ENCODE assay signal across 8 cellular contexts in genomic region chr19:46975918-46976782, GRCh38. TPM values are rescaled to one million over a fixed set of nuclear protein-coding genes. Genes with fewer than 3 reads are reported as not detected.
A peak's percentile ranks its signal among the peaks of the same experiment; 100 is the strongest.
DNase-seq lines count a peak whose midpoint lies in the region; ATAC-seq and TF ChIP-seq lines count a peak whose summit lies in the region.

No MANE protein-coding gene starts in this region.

- DNase-seq in brain microvascular endothelial cell (peak; percentile 92), hypothalamus (lab: John Stamatoyannopoulos, UW) (peak in 48 of 51 donors; percentile 24 to 92 (median 76)), retinal pigment epithelial cell (ENCODE audit: low read depth) (peak; percentile 100), NCI-H2227 treated with DMSO at 0.1 percent for 48 hours (lab: John Stamatoyannopoulos, UW) (no peak), T-helper 17 cell (no peak)
- DNase-seq in activated T-helper 1 cell treated with anti-CD3 and anti-CD28 coated beads, Interleukin-12 subunit alpha, Interleukin-12 subunit beta, Interleukin-2, Interleukin-4 antibody, amounts not matched to agents 30 ng/mL and 10 ng/mL and 1 ng/mL, durations not matched to agents 14 hours and 24 hours and 36 hours (ENCODE audit: low spot score) = no peak

- no peak overlapping the region for H3K4me3 ChIP-seq in HUES48 (ENCODE audit: low read depth, low read length)
- H3K4me3 ChIP-seq in brain microvascular endothelial cell (ENCODE audit: low read depth, low read length) = no peak overlapping the region
- H3K4me3 ChIP-seq in retinal pigment epithelial cell (ENCODE audit: low read length) = peak overlapping the region; percentile 9

- peak overlapping the region; percentile 83 for H3K27ac ChIP-seq in HUES48 (ENCODE audit: low read depth, low read length)
- H3K27ac ChIP-seq in brain microvascular endothelial cell = peak overlapping the region; percentile 98

- in situ Hi-C loops in brain microvascular endothelial cell (cut with HindIII; ENCODE audit: low pct_ligation_motif_present, low sequenced_read_pairs) = no loop called here

- 0 out of 2 replicates have a peak overlapping the region, but pooled peaks have one; percentile 4 for H3K9ac ChIP-seq in HUES48 (ENCODE audit: low read depth, low read length)

- no peaks in the 10 kb centered on the region for H3K27me3 Mint-ChIP-seq in activated T-helper 1 cell treated with anti-CD3 and anti-CD28 coated beads, Interleukin-12 subunit alpha, Interleukin-12 subunit beta, Interleukin-2, Interleukin-4 antibody, amounts not matched to agents 30 ng/mL and 10 ng/mL and 1 ng/mL, durations not matched to agents 14 hours and 24 hours and 36 hours (ENCODE audit: insufficient read depth)
- no peaks in the 10 kb centered on the region for H3K27me3 Mint-ChIP-seq in T-helper 17 cell

- TF ChIP-seq CTCF in brain microvascular endothelial cell (IDR thresholded peaks at IDR 0.05; ENCODE audit: low read depth, low read length, missing control alignments) = no peak
- TF ChIP-seq CTCF in retinal pigment epithelial cell (conservative IDR thresholded peaks at IDR 0.05; ENCODE audit: low read depth, low read length) = no peak

- no peaks in the 10 kb centered on the region for H3K9me3 Mint-ChIP-seq in activated T-helper 1 cell treated with anti-CD3 and anti-CD28 coated beads, Interleukin-12 subunit alpha, Interleukin-12 subunit beta, Interleukin-2, Interleukin-4 antibody, amounts not matched to agents 30 ng/mL and 10 ng/mL and 1 ng/mL, durations not matched to agents 14 hours and 24 hours and 36 hours

- no peak overlapping the region for H3K4me3 Mint-ChIP-seq in activated T-helper 1 cell treated with anti-CD3 and anti-CD28 coated beads, Interleukin-12 subunit alpha, Interleukin-12 subunit beta, Interleukin-2, Interleukin-4 antibody, amounts not matched to agents 30 ng/mL and 10 ng/mL and 1 ng/mL, durations not matched to agents 14 hours and 24 hours and 36 hours
- H3K4me3 Mint-ChIP-seq in T-helper 17 cell = no peak overlapping the region

- H3K27ac Mint-ChIP-seq in activated T-helper 1 cell treated with anti-CD3 and anti-CD28 coated beads, Interleukin-12 subunit alpha, Interleukin-12 subunit beta, Interleukin-2, Interleukin-4 antibody, amounts not matched to agents 30 ng/mL and 10 ng/mL and 1 ng/mL, durations not matched to agents 14 hours and 24 hours and 36 hours = no peak overlapping the region
- no peak overlapping the region for H3K27ac Mint-ChIP-seq in T-helper 17 cell

- peaks cover 29% of the 10 kb centered on the region for H3K4me1 ChIP-seq in HUES48 (ENCODE audit: control insufficient read depth, insufficient read depth, low read length)

- H3K9me3 ChIP-seq in HUES48 (ENCODE audit: control insufficient read depth, insufficient read depth, low read length) (no peaks in the 10 kb centered on the region), T-helper 17 cell (ENCODE audit: control insufficient read depth, low read length, poor library complexity, severe bottlenecking) (no peaks in the 10 kb centered on the region)

- H3K27me3 ChIP-seq in HUES48 (ENCODE audit: control insufficient read depth, insufficient read depth, low read length) (no peaks in the 10 kb centered on the region), brain microvascular endothelial cell (replicated peaks) (no peaks in the 10 kb centered on the region)

- peaks cover 3% of the 10 kb centered on the region for H3K36me3 Mint-ChIP-seq in activated T-helper 1 cell treated with anti-CD3 and anti-CD28 coated beads, Interleukin-12 subunit alpha, Interleukin-12 subunit beta, Interleukin-2, Interleukin-4 antibody, amounts not matched to agents 30 ng/mL and 10 ng/mL and 1 ng/mL, durations not matched to agents 14 hours and 24 hours and 36 hours (ENCODE audit: low read depth)
- no peaks in the 10 kb centered on the region for H3K36me3 Mint-ChIP-seq in T-helper 17 cell (ENCODE audit: low read depth)

- ATAC-seq in GM18907 (IDR thresholded peaks at IDR 0.05; ENCODE audit: unreplicated experiment) = no peak
- ATAC-seq in T-helper 17 cell = no peak

- intact Hi-C loops in activated T-helper 1 cell treated with anti-CD3 and anti-CD28 coated beads, Interleukin-12 subunit alpha, Interleukin-12 subunit beta, Interleukin-2, Interleukin-4 antibody, amounts not matched to agents 30 ng/mL and 10 ng/mL and 1 ng/mL, durations not matched to agents 14 hours and 24 hours and 36 hours (cut with micrococcal nuclease) = no loop called here

- peaks cover 8% of the 10 kb centered on the region for H3K4me1 Mint-ChIP-seq in activated T-helper 1 cell treated with anti-CD3 and anti-CD28 coated beads, Interleukin-12 subunit alpha, Interleukin-12 subunit beta, Interleukin-2, Interleukin-4 antibody, amounts not matched to agents 30 ng/mL and 10 ng/mL and 1 ng/mL, durations not matched to agents 14 hours and 24 hours and 36 hours (ENCODE audit: low read depth)
- H3K4me1 Mint-ChIP-seq in T-helper 17 cell = peaks cover 23% of the 10 kb centered on the region

- H3K36me3 ChIP-seq in HUES48 (ENCODE audit: control insufficient read depth, insufficient read depth, low read length) (no peaks in the 10 kb centered on the region), brain microvascular endothelial cell (replicated peaks) (no peaks in the 10 kb centered on the region)

RNA-seq across cellular contexts. Expression of gene NPAS1, which starts 43.5 kb away (rescaled TPM):
- 0.39 and 0.49 TPM in 2 replicates for total RNA-seq in activated T-helper 1 cell treated with anti-CD3 and anti-CD28 coated beads, Interleukin-12 subunit alpha, Interleukin-12 subunit beta, Interleukin-2, Interleukin-4 antibody, amounts not matched to agents 30 ng/mL and 10 ng/mL and 1 ng/mL, durations not matched to agents 14 hours and 24 hours and 36 hours
- total RNA-seq in T-helper 17 cell = under 1 TPM; 0.47 to 0.76 TPM

Comparison
In these comparisons a context has a peak if more than half of its experiments do, and no peak if none do; other contexts are left out.
1. DNase-seq: peak in brain microvascular endothelial cell (single experiment), hypothalamus (48 of 51) and retinal pigment epithelial cell (single experiment); none in NCI-H2227 treated with DMSO at 0.1 percent for 48 hours (single experiment), activated T-helper 1 cell treated with anti-CD3 and anti-CD28 coated beads, Interleukin-12 subunit alpha, Interleukin-12 subunit beta, Interleukin-2, Interleukin-4 antibody, amounts not matched to agents 30 ng/mL and 10 ng/mL and 1 ng/mL, durations not matched to agents 14 hours and 24 hours and 36 hours (single experiment) and T-helper 17 cell (0 of 3).